In genomic region chr9:19965336-19965735, GRCh38 we compare ENCODE assay signal across 18 cellular contexts.
"Had no signal": no experiment of that assay in that cellular context is flagged by ENCODE, and none has a peak within 500 bp of the region (broad histone marks: within the 10 kb centered on the region; RNA-seq: fewer than 3 reads in every experiment).

No MANE protein-coding gene starts in this region.

- H3K27me3 ChIP-seq: right lobe of liver, upper lobe of right lung had no signal

- H3K4me1 ChIP-seq: parathyroid adenoma, right lobe of liver, upper lobe of right lung had no signal

- DNase-seq: activated CD4-positive, alpha-beta T cell treated with anti-CD3 and anti-CD28 coated beads, Interleukin-2, amount 10 ng/mL, durations not matched to agents 7 days and 5 days; activated CD8-positive, alpha-beta T cell treated with anti-CD3 and anti-CD28 coated beads, Interleukin-2, amount 10 ng/mL, durations not matched to agents 7 days and 5 days; activated naive CD4-positive, alpha-beta T cell treated with anti-CD3 and anti-CD28 coated beads for 36 hours; activated T-cell treated with anti-CD3 and anti-CD28 coated beads, Interleukin-2, amount 50 U/mL, for 4 hours; glutamatergic neuron; hippocampal formation; islet precursor cell; right lobe of liver; stimulated activated CD4-positive, alpha-beta T cell treated with anti-CD3 and anti-CD28 coated beads, Interleukin-4, amount 100 ng/mL, for 4 hours; T-helper 1 cell; T-helper 9 cell; upper lobe of right lung had no signal

- H3K9me3 ChIP-seq: neutrophil, right lobe of liver, thoracic aorta, upper lobe of right lung had no signal

- ATAC-seq: activated CD8-positive, alpha-beta T cell treated with anti-CD3 and anti-CD28 coated beads, Interleukin-2, amount 10 ng/mL, durations not matched to agents 7 days and 5 days; activated T-cell treated with anti-CD3 and anti-CD28 coated beads, Interleukin-2, amount 50 U/mL, for 4 hours; natural killer cell treated with Interleukin-12 subunit alpha and Interleukin-12 subunit beta and Interleukin-15 and Interleukin-18, amount 100 ng/mL, for 72 hours; right lobe of liver; stimulated activated memory B cell treated with anti-CD40 and anti-IgM and Interleukin-4, amounts not matched to agents 10 μg/mL and 1 μg/mL and 100 μg/mL, for 72 hours; upper lobe of right lung had no signal

- H3K36me3 ChIP-seq: neutrophil, right lobe of liver, thoracic aorta, upper lobe of right lung had no signal

- H3K4me3 ChIP-seq: lung, right lobe of liver, thoracic aorta, upper lobe of right lung had no signal

- H3K27ac ChIP-seq: neutrophil, parathyroid adenoma, right lobe of liver, thoracic aorta, upper lobe of right lung had no signal
